1 cellular context compared by ENCODE assay signal in genomic region chr18:35038881-35039491, GRCh38.
TF ChIP-seq lines count a peak whose summit lies in the region.

No MANE protein-coding gene starts in this region.

TF ChIP-seq in GM12878, 131 proteins besides CTCF, POLR2A, EP300 and RAD21:
- peak; percentile 34; the same call in 1 of the 2 replicates for TF ChIP-seq CREB1 (IDR thresholded peaks at IDR 0.05; ENCODE audit: low read depth)
- TF ChIP-seq JUNB (IDR thresholded peaks at IDR 0.05) = peak; percentile 69
- TF ChIP-seq KAT2A (conservative IDR thresholded peaks at IDR 0.05; ENCODE audit: control insufficient read depth, low read depth, low read length) = no peak
- TF ChIP-seq ATF2 (IDR thresholded peaks at IDR 0.05; ENCODE audit: low read length) = peak; percentile 24; the same call in 1 of the 2 replicates
- no peak for TF ChIP-seq MTA2 (IDR thresholded peaks at IDR 0.05; ENCODE audit: low read depth)
- TF ChIP-seq IKZF2 (IDR thresholded peaks at IDR 0.05) = 0 out of 4 replicates have a peak, but pooled peaks of 1 of the 2 experiments have one; percentile 11
- peak in 1 of 2 experiments; percentile 84; a peak in 2 of 4 replicates for TF ChIP-seq ETV6 (conservative IDR thresholded peaks at IDR 0.05 in 1 of 2, IDR thresholded peaks at IDR 0.05 in 1 of 2; ENCODE audit: borderline replicate concordance in 1 of 2, low read depth in 1 of 2)
- TF ChIP-seq NR2F1 (conservative IDR thresholded peaks at IDR 0.05) = 0 out of 2 replicates have a peak, but pooled peaks have one; percentile 23
- TF ChIP-seq CHD1 (IDR thresholded peaks at IDR 0.05; ENCODE audit: low read depth, low read length) = no peak
- TF ChIP-seq, protein P1, sequence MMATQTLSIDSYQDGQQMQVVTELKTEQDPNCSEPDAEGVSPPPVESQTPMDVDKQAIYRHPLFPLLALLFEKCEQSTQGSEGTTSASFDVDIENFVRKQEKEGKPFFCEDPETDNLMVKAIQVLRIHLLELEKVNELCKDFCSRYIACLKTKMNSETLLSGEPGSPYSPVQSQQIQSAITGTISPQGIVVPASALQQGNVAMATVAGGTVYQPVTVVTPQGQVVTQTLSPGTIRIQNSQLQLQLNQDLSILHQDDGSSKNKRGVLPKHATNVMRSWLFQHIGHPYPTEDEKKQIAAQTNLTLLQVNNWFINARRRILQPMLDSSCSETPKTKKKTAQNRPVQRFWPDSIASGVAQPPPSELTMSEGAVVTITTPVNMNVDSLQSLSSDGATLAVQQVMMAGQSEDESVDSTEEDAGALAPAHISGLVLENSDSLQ (IDR thresholded peaks at IDR 0.05) = peak; percentile 49; the same call in 1 of the 2 replicates
